In the genomic region with DNA sequence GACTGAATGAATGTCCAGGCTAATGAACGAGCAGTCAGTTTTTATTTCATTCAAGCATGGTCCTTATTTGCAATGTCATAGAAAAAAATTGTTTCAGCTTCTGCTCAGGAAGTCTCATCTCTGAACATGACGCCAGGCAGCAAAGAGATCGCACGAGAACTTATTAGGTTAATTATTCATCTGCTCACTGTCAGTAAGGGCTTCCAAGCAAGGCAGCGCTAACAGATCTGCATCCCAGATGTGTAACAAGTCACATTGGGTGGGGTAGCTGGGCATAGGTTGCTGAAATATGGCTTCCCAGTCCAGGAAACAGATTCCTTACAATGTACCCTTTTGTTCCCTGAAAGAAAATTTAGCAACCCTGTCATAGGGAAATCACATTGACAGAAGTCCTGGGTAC, we compare ENCODE assay signal across 12 cellular contexts.
DNase-seq lines count a peak whose midpoint lies in the region; ATAC-seq, FAIRE-seq and TF ChIP-seq lines count a peak whose summit lies in the region.
"Had no signal": no experiment of that assay in that cellular context is flagged by ENCODE, and none has a peak within 500 bp of the region (broad histone marks: within the 10 kb centered on the region; RNA-seq: fewer than 3 reads in every experiment).

No MANE protein-coding gene starts in this region.

- H2AFZ ChIP-seq in GM12878 (ENCODE audit: control insufficient read depth, low read depth, low read length) (no peak overlapping the region), osteoblast (ENCODE audit: low read length) (no peak overlapping the region)

- ATAC-seq in stimulated activated naive CD8-positive, alpha-beta T cell treated with anti-CD3 and anti-CD28 coated beads, Interleukin-15, Interleukin-2, amounts not matched to agents 100 U/mL and 50 U/mL, for 24 hours, result no peak
- peak; percentile 43 for ATAC-seq in HG03095 (IDR thresholded peaks at IDR 0.05; ENCODE audit: unreplicated experiment)
- peak; percentile 68 for ATAC-seq in GM12878
- ATAC-seq in stimulated activated naive CD8-positive, alpha-beta T cell treated with anti-CD3 and anti-CD28 coated beads, Interleukin-15, amount 100 ng/mL, for 72 hours, result peak; percentile 54
- ATAC-seq in HG02623 (IDR thresholded peaks at IDR 0.05; ENCODE audit: unreplicated experiment), result no peak

- CTCF ChIA-PET in GM12878 (lab: Yijun Ruan, JAX), result interaction anchor here (1.5 kb wide), 1 partner anchor 22 kb away, joined by 3 read pairs; no protein-coding TSS in a partner anchor

- H3K4me1 Mint-ChIP-seq in stimulated activated naive CD8-positive, alpha-beta T cell treated with anti-CD3 and anti-CD28 coated beads, Interleukin-15, Interleukin-2, amounts not matched to agents 100 ng/mL and 50 ng/mL, for 24 hours (ENCODE audit: low read depth), result peaks cover 94% of the 10 kb centered on the region
- peaks cover 90% of the 10 kb centered on the region for H3K4me1 Mint-ChIP-seq in stimulated activated naive CD8-positive, alpha-beta T cell treated with anti-CD3 and anti-CD28 coated beads, Interleukin-15, amount 100 ng/mL, for 72 hours

- H3K9me3 Mint-ChIP-seq in stimulated activated naive CD8-positive, alpha-beta T cell treated with anti-CD3 and anti-CD28 coated beads, Interleukin-15, Interleukin-2, amounts not matched to agents 100 ng/mL and 50 ng/mL, for 24 hours, result no peaks in the 10 kb centered on the region
- H3K9me3 Mint-ChIP-seq in stimulated activated naive CD8-positive, alpha-beta T cell treated with anti-CD3 and anti-CD28 coated beads, Interleukin-15, amount 100 ng/mL, for 72 hours, result no peaks in the 10 kb centered on the region

- H3K27me3 ChIP-seq in GM12878 (replicated peaks in 1 of 2; ENCODE audit: control insufficient read depth in 2 of 2, insufficient read depth in 2 of 2, low read length in 1 of 2) (no peaks in the 10 kb centered on the region), osteoblast (ENCODE audit: insufficient read depth, low read length) (no peaks in the 10 kb centered on the region)

- RAD21 ChIA-PET in GM12878 (lab: Charles Lee; ENCODE audit: unreplicated experiment), result interaction anchor here (0.9 to 2.0 kb wide), 5 partner anchors 9 to 62 kb away, joined by 3 to 7 read pairs (median 4); no protein-coding TSS in a partner anchor

- H3K36me3 ChIP-seq in GM12878 (ENCODE audit: control insufficient read depth in 2 of 2, insufficient read depth in 2 of 2, low read length in 1 of 2) (peaks cover 3 to 4% of the 10 kb centered on the region in 2 experiments; a peak in 3 of 4 replicates), osteoblast (ENCODE audit: insufficient read depth, low read length) (no peaks in the 10 kb centered on the region)

- no peaks in the 10 kb centered on the region for H4K20me1 ChIP-seq in GM12878 (ENCODE audit: control insufficient read depth, insufficient read depth)
- H4K20me1 ChIP-seq in osteoblast (ENCODE audit: insufficient read depth, low read length), result no peaks in the 10 kb centered on the region

- H3K36me3 Mint-ChIP-seq in stimulated activated naive CD8-positive, alpha-beta T cell treated with anti-CD3 and anti-CD28 coated beads, Interleukin-15, Interleukin-2, amounts not matched to agents 100 ng/mL and 50 ng/mL, for 24 hours (ENCODE audit: low read depth), result peaks cover 35% of the 10 kb centered on the region

- H3K9me3 ChIP-seq in GM12878 (replicated peaks; ENCODE audit: control insufficient read depth, insufficient read depth, low read length) (peaks cover 2% of the 10 kb centered on the region; the same call in 2 of the 3 replicates), osteoblast (ENCODE audit: low read depth, low read length) (no peaks in the 10 kb centered on the region)

- H3K27me3 Mint-ChIP-seq in stimulated activated naive CD8-positive, alpha-beta T cell treated with anti-CD3 and anti-CD28 coated beads, Interleukin-15, Interleukin-2, amounts not matched to agents 100 ng/mL and 50 ng/mL, for 24 hours, result no peaks in the 10 kb centered on the region
- no peaks in the 10 kb centered on the region for H3K27me3 Mint-ChIP-seq in stimulated activated naive CD8-positive, alpha-beta T cell treated with anti-CD3 and anti-CD28 coated beads, Interleukin-15, amount 100 ng/mL, for 72 hours

- TF ChIP-seq POLR2A in GM12878 (IDR thresholded peaks at IDR 0.05; ENCODE audit: low read depth, low read length), result no peak

- no peak for FAIRE-seq in GM12878 (lab: Jason Lieb, UNC)

- SMC1A ChIA-PET in GM12878 (lab: Charles Lee; ENCODE audit: uncharacterized antibody, unreplicated experiment), result interaction anchor here (0.8 to 5.3 kb wide), 7 partner anchors 8 to 56 kb away, joined by 3 to 53 read pairs (median 4); no protein-coding TSS in a partner anchor

- intact Hi-C loops in GM12878 (cut with micrococcal nuclease; ENCODE audit: unreplicated experiment), result no loop called here

- in situ Hi-C loops in GM12878 (cut with MboI), result no loop called here

- H3K4me2 ChIP-seq in GM12878 (ENCODE audit: control insufficient read depth, insufficient read depth), result no peak overlapping the region
- H3K4me2 ChIP-seq in osteoblast (ENCODE audit: insufficient read depth, low read length), result no peak overlapping the region

- H3K4me1 ChIP-seq in GM12878 (ENCODE audit: control insufficient read depth, insufficient read depth, low read length) (peaks cover 28% of the 10 kb centered on the region), osteoblast (ENCODE audit: insufficient read depth, low read length) (peaks cover 11% of the 10 kb centered on the region)

- H3K4me3 ChIP-seq in GM12878 (no peak overlapping the region), osteoblast (ENCODE audit: insufficient read depth, low read length) (no peak overlapping the region)

- H3K4me3 Mint-ChIP-seq in stimulated activated naive CD8-positive, alpha-beta T cell treated with anti-CD3 and anti-CD28 coated beads, Interleukin-15, Interleukin-2, amounts not matched to agents 100 ng/mL and 50 ng/mL, for 24 hours, result peak overlapping the region; percentile 46
- H3K4me3 Mint-ChIP-seq in stimulated activated naive CD8-positive, alpha-beta T cell treated with anti-CD3 and anti-CD28 coated beads, Interleukin-15, amount 100 ng/mL, for 72 hours, result peak overlapping the region; percentile 48 to 53

- TF ChIP-seq EP300 in GM12878 (IDR thresholded peaks at IDR 0.05; ENCODE audit: borderline replicate concordance in 1 of 2, control insufficient read depth in 1 of 2, low read depth in 2 of 2, low read length in 2 of 2), result no peak

- TF ChIP-seq CTCF in GM12878 (IDR thresholded peaks at IDR 0.05 in 2 of 3, conservative IDR thresholded peaks at IDR 0.05 in 1 of 3; ENCODE audit: control insufficient read depth in 2 of 3, extremely low read depth in 1 of 3, insufficient read depth in 1 of 3, low read depth in 3 of 3, low read length in 3 of 3) (no peak), osteoblast (IDR thresholded peaks at IDR 0.05; ENCODE audit: extremely low read depth, low read depth, low read length) (no peak)

- TF ChIP-seq RAD21 in GM12878 (IDR thresholded peaks at IDR 0.05; ENCODE audit: insufficient read depth, low read depth, low read length), result no peak

- 94% methylated on average over 5 of the region's 5 CpGs for WGBS in GM12878 (ENCODE audit: insufficient coverage, insufficient replicate concordance, low lambda C conversion rate, missing lambda C conversion rate)

- H3K27ac ChIP-seq in GM12878 (ENCODE audit: control insufficient read depth, insufficient read depth) (no peak overlapping the region), osteoblast (ENCODE audit: low read depth, low read length) (no peak overlapping the region)

- POLR2A ChIA-PET in GM12878 (lab: Charles Lee), result interaction anchor here (0.7 to 2.6 kb wide), 4 partner anchors 10 to 60 kb away, joined by 3 to 8 read pairs (median 3); no protein-coding TSS in a partner anchor

- no peak overlapping the region for H3K9ac ChIP-seq in GM12878 (ENCODE audit: control insufficient read depth, insufficient read depth, low read length)

- H3K79me2 ChIP-seq in GM12878 (ENCODE audit: control insufficient read depth, insufficient read depth, low read length), result peaks cover 93% of the 10 kb centered on the region
- H3K79me2 ChIP-seq in osteoblast (ENCODE audit: insufficient read depth, low read length), result peaks cover 2% of the 10 kb centered on the region

- peak overlapping the region; percentile 77 for H3K27ac Mint-ChIP-seq in stimulated activated naive CD8-positive, alpha-beta T cell treated with anti-CD3 and anti-CD28 coated beads, Interleukin-15, Interleukin-2, amounts not matched to agents 100 ng/mL and 50 ng/mL, for 24 hours
- peak overlapping the region; percentile 68 to 71 for H3K27ac Mint-ChIP-seq in stimulated activated naive CD8-positive, alpha-beta T cell treated with anti-CD3 and anti-CD28 coated beads, Interleukin-15, amount 100 ng/mL, for 72 hours

- no peak for DNase-seq in stimulated activated naive CD8-positive, alpha-beta T cell treated with anti-CD3 and anti-CD28 coated beads, Interleukin-15, Interleukin-2, amounts not matched to agents 100 U/mL and 50 U/mL, for 24 hours
- no peak for DNase-seq in GM12878 (ENCODE audit: low read depth, low spot score)
- no peak for DNase-seq in stimulated activated naive CD8-positive, alpha-beta T cell treated with anti-CD3 and anti-CD28 coated beads, Interleukin-15, amount 100 ng/mL, for 72 hours
- no peak for DNase-seq in NCI-H446 (lab: John Stamatoyannopoulos, UW)
- DNase-seq in osteoblast (ENCODE audit: insufficient read length, low spot score, missing footprints), result no peak
- DNase-seq: activated CD4-positive, alpha-beta T cell treated with anti-CD3 and anti-CD28 coated beads, Interleukin-2, amount 50 U/mL, for 4 hours; amygdala; cortex of kidney; stimulated activated CD4-positive, alpha-beta T cell treated with anti-CD3 and anti-CD28 coated beads, Interleukin-4, amount 100 ng/mL, for 4 hours had no signal

- no TSS peak for BruUV-seq in GM12878 (replicated peaks; lab: Mats Ljungman, UMichigan)

TF ChIP-seq in GM12878, 131 proteins besides CTCF, POLR2A, EP300 and RAD21 (continues in another document):
- TF ChIP-seq ZNF274 (IDR thresholded peaks at IDR 0.05; ENCODE audit: insufficient read depth, insufficient read length) (no peak), ATF7 (IDR thresholded peaks at IDR 0.05; ENCODE audit: low read depth) (peak; percentile 72), SMC3 (IDR thresholded peaks at IDR 0.05; ENCODE audit: borderline replicate concordance, low read length) (no peak), NR2F1 (conservative IDR thresholded peaks at IDR 0.05) (no peak)

Comparison
In these comparisons a context has a peak if more than half of its experiments do, and no peak if none do; other contexts are left out.
1. ATAC-seq: peak in HG03095 (single experiment), GM12878 (single experiment) and stimulated activated naive CD8-positive, alpha-beta T cell treated with anti-CD3 and anti-CD28 coated beads, Interleukin-15, amount 100 ng/mL, for 72 hours (single experiment); none in stimulated activated naive CD8-positive, alpha-beta T cell treated with anti-CD3 and anti-CD28 coated beads, Interleukin-15, Interleukin-2, amounts not matched to agents 100 U/mL and 50 U/mL, for 24 hours (single experiment) and HG02623 (single experiment).